12 cellular contexts compared by ENCODE assay signal in genomic region chr12:9134981-9135628, GRCh38.
DNase-seq lines count a peak whose midpoint lies in the region; ATAC-seq and TF ChIP-seq lines count a peak whose summit lies in the region.
"Had no signal": no experiment of that assay in that cellular context is flagged by ENCODE, and none has a peak within 500 bp of the region (broad histone marks: within the 10 kb centered on the region; RNA-seq: fewer than 3 reads in every experiment).

No MANE protein-coding gene starts in this region.

- H3K4me3 ChIP-seq in GM06990 (replicated peaks; ENCODE audit: low read depth, low read length): no peak overlapping the region
- no peak overlapping the region for H3K4me3 ChIP-seq in iPS DF 6.9 (ENCODE audit: low read length)

- TF ChIP-seq CTCF in 22Rv1 (IDR thresholded peaks at IDR 0.05) (peak; percentile 73), GM06990 (IDR thresholded peaks at IDR 0.05; ENCODE audit: insufficient read depth, low read length, poor library complexity, severe bottlenecking) (peak; percentile 79), nephron progenitor cell (IDR thresholded peaks at IDR 0.05) (no peak)

- no peak overlapping the region for H3K4me3 Mint-ChIP-seq in nephron progenitor cell
- H3K4me3 Mint-ChIP-seq: brain had no signal

- no peak overlapping the region for H3K27ac Mint-ChIP-seq in nephron progenitor cell
- H3K27ac Mint-ChIP-seq: brain had no signal

- no peak for DNase-seq in GM06990 (ENCODE audit: extremely low read depth, insufficient read length)
- DNase-seq in OCI-M1 (lab: John Stamatoyannopoulos, UW): peak; percentile 35
- DNase-seq in iPS DF 6.9 (ENCODE audit: low read depth, low spot score): peak; percentile 7
- DNase-seq in nephron progenitor cell: no peak
- no peak for DNase-seq in 8988T
- DNase-seq in epidermal melanocyte (ENCODE audit: insufficient read length, low spot score): no peak
- DNase-seq: activated CD4-positive, CD25-positive, alpha-beta regulatory T cell; islet precursor cell; MV-4-11 had no signal

- H3K9me3 ChIP-seq in iPS DF 6.9 (ENCODE audit: control insufficient read depth, insufficient read depth, low read length): no peaks in the 10 kb centered on the region

- peaks cover 4% of the 10 kb centered on the region for H3K27me3 Mint-ChIP-seq in nephron progenitor cell (ENCODE audit: low read depth, poor library complexity)
- H3K27me3 Mint-ChIP-seq: brain had no signal

- H3K4me1 Mint-ChIP-seq in nephron progenitor cell: no peaks in the 10 kb centered on the region
- H3K4me1 Mint-ChIP-seq: brain had no signal

- no peaks in the 10 kb centered on the region for H3K4me1 ChIP-seq in iPS DF 6.9 (ENCODE audit: control insufficient read depth, insufficient read depth, low read length)

- WGBS in iPS DF 6.9 (ENCODE audit: insufficient coverage, insufficient read length): no CpG with 5 or more reads among the region's 16 CpGs

- peaks cover 32% of the 10 kb centered on the region for H3K36me3 Mint-ChIP-seq in nephron progenitor cell (ENCODE audit: low read depth)
- H3K36me3 Mint-ChIP-seq: brain had no signal

- H3K36me3 ChIP-seq in GM06990 (ENCODE audit: control insufficient read depth, insufficient read depth, low read length) (no peaks in the 10 kb centered on the region), iPS DF 6.9 (ENCODE audit: control insufficient read depth, insufficient read depth, low read length) (no peaks in the 10 kb centered on the region)

- H3K9me3 Mint-ChIP-seq in nephron progenitor cell: peaks cover 44% of the 10 kb centered on the region

- no peak for ATAC-seq in GM18870 (IDR thresholded peaks at IDR 0.05; ENCODE audit: unreplicated experiment)

- no peaks in the 10 kb centered on the region; the same call in 1 of the 2 replicates for H3K27me3 ChIP-seq in GM06990 (replicated peaks; ENCODE audit: control insufficient read depth, insufficient read depth, low read length)
- H3K27me3 ChIP-seq in iPS DF 6.9 (ENCODE audit: control insufficient read depth, insufficient read depth, low read length): no peaks in the 10 kb centered on the region

- H3K27ac ChIP-seq in 22Rv1 (no peak overlapping the region), iPS DF 6.9 (ENCODE audit: low read length) (no peak overlapping the region)

Comparison
In these comparisons a context has a peak if more than half of its experiments do, and no peak if none do; other contexts are left out.
1. DNase-seq: peak in OCI-M1 (single experiment) and iPS DF 6.9 (single experiment); none in GM06990 (single experiment), nephron progenitor cell (single experiment), 8988T (single experiment) and epidermal melanocyte (single experiment).